In genomic region chr10:69629897-69630650, GRCh38 we compare ENCODE assay signal across 8 cellular contexts.
DNase-seq lines count a peak whose midpoint lies in the region; ATAC-seq and TF ChIP-seq lines count a peak whose summit lies in the region.

Gene FAM241B, plus strand, starts transcription at chr10:69630247. Its CDS starts 1,497 bp downstream, at chr10:69631744.

- H3K4me1 Mint-ChIP-seq in T-helper 2 cell treated with Interferon-gamma antibody and Interleukin-4, amounts not matched to agents 5 μg/mL and 100 μg/mL, for 36 hours (ENCODE audit: low read depth), result peaks cover 5% of the 10 kb centered on the region

- peak within 1 kb of the TSS; percentile 70 for H3K4me3 Mint-ChIP-seq in T-helper 2 cell treated with Interferon-gamma antibody and Interleukin-4, amounts not matched to agents 5 μg/mL and 100 μg/mL, for 36 hours

- TF ChIP-seq CTCF in astrocyte of the spinal cord (IDR thresholded peaks at IDR 0.05; ENCODE audit: low read depth, low read length), result peak; percentile 83

- DNase-seq in EL, result peak; percentile 43
- peak; percentile 86 for DNase-seq in HuH-7 (ENCODE audit: low spot score)
- peak; percentile 77 for DNase-seq in T-helper 2 cell treated with Interferon-gamma antibody and Interleukin-4, amounts not matched to agents 5 μg/mL and 100 μg/mL, for 36 hours (ENCODE audit: low spot score)
- DNase-seq in astrocyte of the spinal cord (ENCODE audit: low read depth, low spot score), result peak; percentile 20
- DNase-seq in iPS-NIHi11 (ENCODE audit: low spot score), result peak; percentile 98
- DNase-seq in stimulated activated CD4-positive, alpha-beta T cell treated with anti-CD3 and anti-CD28 coated beads, Interleukin-12 subunit alpha, Interleukin-12 subunit beta, amount 100 ng/mL, for 24 hours (ENCODE audit: low read depth in 2 of 2), result peak; percentile 59 to 66
- DNase-seq in pons (ENCODE audit: low spot score), result no peak

- ATAC-seq in HG02623 (IDR thresholded peaks at IDR 0.05; ENCODE audit: unreplicated experiment), result no peak

- H3K36me3 Mint-ChIP-seq in T-helper 2 cell treated with Interferon-gamma antibody and Interleukin-4, amounts not matched to agents 5 μg/mL and 100 μg/mL, for 36 hours (ENCODE audit: low read depth), result no peaks in the 10 kb centered on the region

- H3K9me3 Mint-ChIP-seq in T-helper 2 cell treated with Interferon-gamma antibody and Interleukin-4, amounts not matched to agents 5 μg/mL and 100 μg/mL, for 36 hours, result peaks cover 3% of the 10 kb centered on the region

- no peak within 1 kb of the TSS for H3K27ac Mint-ChIP-seq in T-helper 2 cell treated with Interferon-gamma antibody and Interleukin-4, amounts not matched to agents 5 μg/mL and 100 μg/mL, for 36 hours

- peaks cover 2% of the 10 kb centered on the region for H3K27me3 Mint-ChIP-seq in T-helper 2 cell treated with Interferon-gamma antibody and Interleukin-4, amounts not matched to agents 5 μg/mL and 100 μg/mL, for 36 hours (ENCODE audit: low read depth)

- in situ Hi-C loops in astrocyte of the spinal cord (cut with HindIII; ENCODE audit: low sequenced_read_pairs), result no loop called here

- H3K4me3 ChIP-seq in astrocyte of the spinal cord (ENCODE audit: low read depth, low read length), result peak within 1 kb of the TSS; percentile 37
